ENCODE assay signal across 1 cellular context in genomic region chr14:84483072-84483410, GRCh38.
TF ChIP-seq lines count a peak whose summit lies in the region.

No MANE protein-coding gene starts in this region.

TF ChIP-seq in H1, 55 proteins besides CTCF, POLR2A, EP300 and RAD21:
- no peak for TF ChIP-seq CBX5 (IDR thresholded peaks at IDR 0.05; ENCODE audit: low read depth, low read length)
- TF ChIP-seq GTF2F1 (IDR thresholded peaks at IDR 0.05; ENCODE audit: borderline replicate concordance, low read depth, low read length) = no peak
- TF ChIP-seq ASH2L (IDR thresholded peaks at IDR 0.05; ENCODE audit: low read length) = no peak
- TF ChIP-seq JUND (IDR thresholded peaks at IDR 0.05; ENCODE audit: low read length) = no peak
- TF ChIP-seq SIN3A (conservative IDR thresholded peaks at IDR 0.05 in 1 of 2, IDR thresholded peaks at IDR 0.05 in 1 of 2; ENCODE audit: low read depth in 1 of 2, low read length in 2 of 2) = no peak
- no peak for TF ChIP-seq BCL11A (IDR thresholded peaks at IDR 0.05; ENCODE audit: low read depth in 2 of 2, low read length in 2 of 2)
- no peak for TF ChIP-seq RFX5 (IDR thresholded peaks at IDR 0.05; ENCODE audit: borderline replicate concordance, low read depth, low read length)
- no peak for TF ChIP-seq SUZ12 (IDR thresholded peaks at IDR 0.05; ENCODE audit: low read length)
- no peak for TF ChIP-seq RNF2 (IDR thresholded peaks at IDR 0.05; ENCODE audit: borderline replicate concordance, low read depth, low read length, missing control alignments, poor library complexity, severe bottlenecking)
- no peak for TF ChIP-seq KDM5A (IDR thresholded peaks at IDR 0.05; ENCODE audit: low read length)
- TF ChIP-seq USF2 (IDR thresholded peaks at IDR 0.05; ENCODE audit: low read length) = no peak
- TF ChIP-seq SP2 (IDR thresholded peaks at IDR 0.05; ENCODE audit: low read length) = no peak
- TF ChIP-seq HDAC6 (IDR thresholded peaks at IDR 0.05; ENCODE audit: low read depth, low read length) = no peak
- no peak for TF ChIP-seq CREB1 (IDR thresholded peaks at IDR 0.05)
- TF ChIP-seq CEBPB (IDR thresholded peaks at IDR 0.05; ENCODE audit: low read depth, low read length) = no peak
- no peak for TF ChIP-seq BRCA1 (IDR thresholded peaks at IDR 0.05; ENCODE audit: low read depth, low read length)
- TF ChIP-seq CHD1 (IDR thresholded peaks at IDR 0.05; ENCODE audit: low read depth, low read length) = no peak
- no peak for TF ChIP-seq ATF2 (IDR thresholded peaks at IDR 0.05; ENCODE audit: low read length)
- TF ChIP-seq EZH2 (IDR thresholded peaks at IDR 0.05; ENCODE audit: low read depth, low read length, severe bottlenecking) = no peak
- TF ChIP-seq E2F6 (IDR thresholded peaks at IDR 0.05) = no peak
TF ChIP-seq in H1: peak in this region for 0.
